Comparison of ENCODE assay signal across 13 cellular contexts in genomic region chr6:1392813-1393640, GRCh38. TPM values are rescaled to one million over a fixed set of nuclear protein-coding genes. Genes with fewer than 3 reads are reported as not detected.
A peak's percentile ranks its signal among the peaks of the same experiment; 100 is the strongest.
DNase-seq lines count a peak whose midpoint lies in the region; ATAC-seq and TF ChIP-seq lines count a peak whose summit lies in the region.
"Had no signal": no experiment of that assay in that cellular context is flagged by ENCODE, and none has a peak within 500 bp of the region (broad histone marks: within the 10 kb centered on the region; RNA-seq: fewer than 3 reads in every experiment).

No MANE protein-coding gene starts in this region.

- H3K36me3 ChIP-seq in colonic mucosa, result no peaks in the 10 kb centered on the region
- H3K36me3 ChIP-seq in skeletal muscle satellite cell (ENCODE audit: insufficient read depth, low read length), result no peaks in the 10 kb centered on the region

- intact Hi-C loops in colonic mucosa (cut with DNase I), result loop anchor here (5.0 kb wide), 1 partner anchor 796 kb away; no protein-coding TSS in a partner anchor
- intact Hi-C loops in lower leg skin (cut with DNase I; ENCODE audit: low total_unique reads), result loop anchor here (10.0 kb wide), 1 partner anchor 798 kb away; no protein-coding TSS in a partner anchor

- 26 to 30% methylated on average over 45 to 58 of the region's 74 CpGs for WGBS in lower leg skin, 2 donors

- H3K9me3 ChIP-seq in colonic mucosa, result no peaks in the 10 kb centered on the region
- no peaks in the 10 kb centered on the region for H3K9me3 ChIP-seq in skeletal muscle satellite cell (replicated peaks; ENCODE audit: low read length)
- H3K9me3 ChIP-seq: body of pancreas had no signal

- H3K27ac ChIP-seq in colonic mucosa, result peak overlapping the region; percentile 50
- H3K27ac ChIP-seq: body of pancreas, HL-60 had no signal

- TF ChIP-seq CTCF in HFFc6 (IDR thresholded peaks at IDR 0.05), result no peak
- TF ChIP-seq CTCF in colonic mucosa (IDR thresholded peaks at IDR 0.05), result no peak
- TF ChIP-seq CTCF in lower leg skin (IDR thresholded peaks at IDR 0.05), result no peak

- H3K36me3 Mint-ChIP-seq in HFFc6 (ENCODE audit: low read depth), result peaks cover 38% of the 10 kb centered on the region

- H3K9me3 Mint-ChIP-seq in HFFc6, result no peaks in the 10 kb centered on the region

- H3K27ac Mint-ChIP-seq in HFFc6, result peak overlapping the region; percentile 90

- peak overlapping the region; percentile 31 for H3K4me3 ChIP-seq in colonic mucosa
- H3K4me3 ChIP-seq in lower leg skin (ENCODE audit: low read depth, poor library complexity, severe bottlenecking), result peak overlapping the region; percentile 6
- no peak overlapping the region for H3K4me3 ChIP-seq in skeletal muscle satellite cell (ENCODE audit: low read length)
- H3K4me3 ChIP-seq: body of pancreas had no signal

- H3K27me3 ChIP-seq in colonic mucosa, result peaks cover 76% of the 10 kb centered on the region
- peaks cover 81% of the 10 kb centered on the region for H3K27me3 ChIP-seq in skeletal muscle satellite cell (ENCODE audit: control insufficient read depth, insufficient read depth, low read length)

- ATAC-seq in GM21390 (IDR thresholded peaks at IDR 0.05; ENCODE audit: unreplicated experiment), result no peak
- ATAC-seq in HG02852 (IDR thresholded peaks at IDR 0.05; ENCODE audit: unreplicated experiment), result no peak
- ATAC-seq: body of pancreas, esophagus mucosa, left colon had no signal

- peaks cover 8% of the 10 kb centered on the region for H3K27me3 Mint-ChIP-seq in HFFc6 (ENCODE audit: insufficient read depth)

- TF ChIP-seq POLR2A in lower leg skin (IDR thresholded peaks at IDR 0.05), result no peak

- peak overlapping the region; percentile 93 for H3K4me3 Mint-ChIP-seq in HFFc6

- H3K4me2 ChIP-seq in skeletal muscle satellite cell (ENCODE audit: low read length), result peak overlapping the region; percentile 63

- H3K9ac ChIP-seq in colonic mucosa (ENCODE audit: low read depth in 2 of 2, low read length in 2 of 2), result peak overlapping the region; percentile 26 to 46
- H3K9ac ChIP-seq in skeletal muscle satellite cell (ENCODE audit: low read depth, low read length), result no peak overlapping the region

- H3K4me1 ChIP-seq in colonic mucosa, result no peaks in the 10 kb centered on the region
- peaks cover 9% of the 10 kb centered on the region for H3K4me1 ChIP-seq in skeletal muscle satellite cell (ENCODE audit: control insufficient read depth, insufficient read depth, low read length)

- H3K4me1 Mint-ChIP-seq in HFFc6 (ENCODE audit: low read depth), result peaks cover 45% of the 10 kb centered on the region

- DNase-seq in HFFc6 (no peak), colonic mucosa (no peak), lower leg skin (ENCODE audit: low spot score in 2 of 2) (peak in 1 of 2 donors; percentile 74), DMS153 (lab: John Stamatoyannopoulos, UW) (no peak), HuH-7.5 (ENCODE audit: low spot score) (no peak)
- DNase-seq: body of pancreas, left colon, NCI-H446 treated with DMSO at 0.1 percent for 48 hours had no signal

RNA-seq across cellular contexts. Expression of gene FOXF2, which starts 3.7 kb away (rescaled TPM):
- total RNA-seq in HFFc6 (2021; fragmentation: NEBNext Ultra II Directional; extraction: Animal tissue kit (Norgen Biotek cat#: 25700)), result 10 to 100 TPM; 15.4 to 31.8 (median 29.5) TPM
- total RNA-seq in colonic mucosa (1 to 10 TPM; 4.2 to 8.4 TPM), lower leg skin (1 to 10 TPM in 1 of 4 donors, under 1 TPM in 3; 0.59 to 1.4 (median 0.77) TPM)
- total RNA-seq in skeletal muscle satellite cell (2012; rRNA removed), result 2.3 and 4.4 TPM in 2 replicates
